In the genomic region with DNA sequence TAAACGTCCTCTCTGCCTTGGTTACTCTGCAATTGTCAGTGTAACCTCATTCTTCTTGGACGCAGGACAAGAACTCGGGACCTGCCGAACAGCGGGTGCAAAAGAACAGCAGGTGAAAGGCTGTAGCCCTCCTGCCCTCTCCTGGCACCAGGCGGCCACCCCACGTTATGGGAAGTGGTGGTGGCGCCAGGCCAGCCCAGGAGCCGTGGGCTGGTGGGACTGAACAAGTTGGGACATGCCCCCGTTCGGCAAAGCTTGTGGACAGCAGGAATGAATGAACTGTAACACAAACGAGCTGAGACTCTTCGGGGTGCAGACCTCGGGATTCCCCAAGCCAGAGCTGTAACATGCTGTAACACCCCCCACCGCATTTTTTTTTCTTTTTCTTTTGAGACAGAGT, we compare ENCODE assay signal across 23 cellular contexts. TPM values are rescaled to one million over a fixed set of nuclear protein-coding genes. Genes with fewer than 3 reads are reported as not detected.
DNase-seq lines count a peak whose midpoint lies in the region; ATAC-seq and TF ChIP-seq lines count a peak whose summit lies in the region.
"Had no signal": no experiment of that assay in that cellular context is flagged by ENCODE, and none has a peak within 500 bp of the region (broad histone marks: within the 10 kb centered on the region; RNA-seq: fewer than 3 reads in every experiment).

No MANE protein-coding gene starts in this region.

- H3K18ac ChIP-seq in H9 (ENCODE audit: insufficient read length, low read depth, low read length) = no peak overlapping the region
- no peak overlapping the region for H3K18ac ChIP-seq in trophoblast cell (ENCODE audit: low read length)

- no peak for TF ChIP-seq CTCF in CD4-positive, alpha-beta T cell (IDR thresholded peaks at IDR 0.05)
- TF ChIP-seq CTCF in H9 (conservative IDR thresholded peaks at IDR 0.05) = no peak

- H2BK15ac ChIP-seq in H9 (ENCODE audit: low read depth, low read length) = no peak overlapping the region

- H2AK5ac ChIP-seq in H9 (ENCODE audit: insufficient read length, low read length) (no peak overlapping the region), trophoblast cell (ENCODE audit: low read length) (no peak overlapping the region)

- H3K27me3 ChIP-seq in CD4-positive, alpha-beta T cell (ENCODE audit: control insufficient read depth, insufficient read depth, low read length) = no peaks in the 10 kb centered on the region
- H3K27me3 ChIP-seq in H9 (ENCODE audit: insufficient read depth, low read length) (no peaks in the 10 kb centered on the region), trophoblast cell (ENCODE audit: insufficient read depth, low read length) (no peaks in the 10 kb centered on the region)
- H3K27me3 ChIP-seq: BE2C, MG63, SJCRH30 had no signal

- H4K12ac ChIP-seq in trophoblast cell (ENCODE audit: low read depth, low read length) = peak overlapping the region; percentile 35

- H3K36me3 ChIP-seq in trophoblast cell (ENCODE audit: control insufficient read depth in 1 of 2, insufficient read depth in 2 of 2, low read length in 2 of 2) = no peaks in the 10 kb centered on the region
- H3K36me3 ChIP-seq: BE2C, MG63, SJCRH30 had no signal

- H3K4ac ChIP-seq in H9 (ENCODE audit: low read depth, low read length) (no peak overlapping the region), trophoblast cell (ENCODE audit: low read depth, low read length) (no peak overlapping the region)

- H3K14ac ChIP-seq in H9 (ENCODE audit: insufficient read depth, low read length) = no peak overlapping the region
- H3K14ac ChIP-seq in trophoblast cell (ENCODE audit: low read length) = no peak overlapping the region

- H3K23ac ChIP-seq in H9 (ENCODE audit: insufficient read length, low read depth, low read length) (no peak overlapping the region), trophoblast cell (ENCODE audit: low read length) (no peak overlapping the region)

- peaks cover 27% of the 10 kb centered on the region for H3K36me3 Mint-ChIP-seq in CD4-positive, alpha-beta T cell (ENCODE audit: low read depth)
- H3K36me3 Mint-ChIP-seq in H9 (ENCODE audit: insufficient read depth in 1 of 3, low read depth in 3 of 3) (peaks cover 25 to 50% (median 43%) of the 10 kb centered on the region in 3 experiments), immature natural killer cell (peaks cover 10 to 22% (median 18%) of the 10 kb centered on the region in 3 donors)

- H3K9me3 Mint-ChIP-seq in CD4-positive, alpha-beta T cell = no peaks in the 10 kb centered on the region
- H3K9me3 Mint-ChIP-seq in H9 (peaks cover 14 to 16% of the 10 kb centered on the region in 2 experiments), immature natural killer cell (peaks cover 0 to 5% (median 0%) of the 10 kb centered on the region in 6 donors)

- H2BK12ac ChIP-seq in H9 (ENCODE audit: insufficient read length, low read depth, low read length) (no peak overlapping the region), trophoblast cell (ENCODE audit: low read length) (no peak overlapping the region)

- H2AFZ ChIP-seq in H9 (ENCODE audit: low read length) (no peak overlapping the region), trophoblast cell (ENCODE audit: insufficient read depth, low read length, poor library complexity) (no peak overlapping the region)

- intact Hi-C loops in CD4-positive, alpha-beta T cell (cut with DNase I, micrococcal nuclease) = loop anchor here in 1 of 2 experiments (5.0 kb wide), 1 partner anchor 36 kb away; no protein-coding TSS in a partner anchor

- H4K91ac ChIP-seq in H9 (ENCODE audit: insufficient read length, low read depth, low read length) (no peak overlapping the region), trophoblast cell (ENCODE audit: low read depth, low read length) (peak overlapping the region; percentile 5)

- no peaks in the 10 kb centered on the region for H4K20me1 ChIP-seq in H9 (ENCODE audit: control insufficient read depth, insufficient read depth, insufficient read length)

- H2BK120ac ChIP-seq in H9 (ENCODE audit: low read depth, low read length, poor library complexity, severe bottlenecking) (no peak overlapping the region), trophoblast cell (ENCODE audit: insufficient read depth, low read length, poor library complexity) (no peak overlapping the region)

- CTCF ChIA-PET in CD4-positive, alpha-beta T cell (lab: Charles Lee) = no interaction called here

- POLR2A ChIA-PET in CD4-positive, alpha-beta T cell (lab: Charles Lee) = interaction anchor here (1.0 kb wide), 1 partner anchor 54 kb away, joined by 3 read pairs; no protein-coding TSS in a partner anchor

- H3K27ac Mint-ChIP-seq in CD4-positive, alpha-beta T cell = peak overlapping the region; percentile 93
- H3K27ac Mint-ChIP-seq in H9 = no peak overlapping the region
- peak overlapping the region; percentile 10 to 92 (median 60) for H3K27ac Mint-ChIP-seq in immature natural killer cell

- no peaks in the 10 kb centered on the region for H3K23me2 ChIP-seq in H9 (ENCODE audit: insufficient read length, low read depth, low read length, poor library complexity, severe bottlenecking)

- no peak overlapping the region for H3K4me3 Mint-ChIP-seq in CD4-positive, alpha-beta T cell
- H3K4me3 Mint-ChIP-seq in H9 (no peak overlapping the region), immature natural killer cell (peak overlapping the region in 2 of 5 donors; percentile 23 to 36)

- H3K4me1 Mint-ChIP-seq in CD4-positive, alpha-beta T cell (ENCODE audit: low read depth) = peaks cover 87% of the 10 kb centered on the region
- H3K4me1 Mint-ChIP-seq in H9 = peaks cover 0 to 3% of the 10 kb centered on the region in 2 experiments; a peak in 1 of 4 replicates
- H3K4me1 Mint-ChIP-seq in immature natural killer cell = peaks cover 86 to 97% of the 10 kb centered on the region in 2 donors

- H2BK5ac ChIP-seq in H9 (ENCODE audit: insufficient read length, low read length) (no peak overlapping the region), trophoblast cell (ENCODE audit: low read depth, low read length, poor library complexity) (no peak overlapping the region)

- H4K5ac ChIP-seq in H9 (ENCODE audit: insufficient read length, low read depth, low read length) = no peak overlapping the region

- no peak overlapping the region for H3K56ac ChIP-seq in H9 (ENCODE audit: insufficient read length, low read depth, low read length)

- peak overlapping the region; percentile 45 for H3K27ac ChIP-seq in CD4-positive, alpha-beta T cell (ENCODE audit: low read depth, low read length)
- H3K27ac ChIP-seq in H9 (ENCODE audit: insufficient read length, low read depth, low read length) = no peak overlapping the region
- no peak overlapping the region for H3K27ac ChIP-seq in trophoblast cell (ENCODE audit: low read depth, low read length)
- H3K27ac ChIP-seq: A549, HL-60, SJCRH30 had no signal

- H3K27me3 Mint-ChIP-seq in CD4-positive, alpha-beta T cell = no peaks in the 10 kb centered on the region
- H3K27me3 Mint-ChIP-seq in H9 (ENCODE audit: low read depth) = no peaks in the 10 kb centered on the region
- peaks cover 0 to 7% (median 2%) of the 10 kb centered on the region in 3 donors for H3K27me3 Mint-ChIP-seq in immature natural killer cell (ENCODE audit: low read depth in 3 of 3)

- H3K4me1 ChIP-seq in H9 (ENCODE audit: insufficient read depth, low read length) = no peaks in the 10 kb centered on the region
- H3K4me1 ChIP-seq in trophoblast cell (ENCODE audit: control insufficient read depth in 1 of 2, insufficient read depth in 2 of 2, low read length in 2 of 2) = no peaks in the 10 kb centered on the region
- H3K4me1 ChIP-seq: BE2C, SJCRH30 had no signal

- ATAC-seq in CD4-positive, alpha-beta T cell (ENCODE audit: poor library complexity) = no peak
- ATAC-seq in HG02852 (IDR thresholded peaks at IDR 0.05; ENCODE audit: unreplicated experiment) = no peak
- ATAC-seq in GM19467 (IDR thresholded peaks at IDR 0.05; ENCODE audit: unreplicated experiment) = no peak
- ATAC-seq: A549, HepG2, K562 had no signal

- H4K8ac ChIP-seq in H9 (replicated peaks; ENCODE audit: insufficient read length, low read depth, low read length) (no peak overlapping the region), trophoblast cell (ENCODE audit: low read depth, low read length) (no peak overlapping the region)

- H3K4me3 ChIP-seq in trophoblast cell (ENCODE audit: low read depth, low read length) = no peak overlapping the region
- H3K4me3 ChIP-seq: A549, K562, MG63, SJCRH30 had no signal

- no peaks in the 10 kb centered on the region for H3K9me3 ChIP-seq in CD4-positive, alpha-beta T cell (ENCODE audit: control insufficient read depth, low read length)
- H3K9me3 ChIP-seq in H9 (ENCODE audit: control insufficient read depth, low read depth, low read length) (peaks cover 25% of the 10 kb centered on the region), trophoblast cell (ENCODE audit: insufficient read depth, low read depth, low read length) (peaks cover 3% of the 10 kb centered on the region)
- H3K9me3 ChIP-seq: A549, BE2C, MG63, SJCRH30 had no signal

- H3T11ph ChIP-seq in H9 (ENCODE audit: low read length) = no peak overlapping the region

- no peak overlapping the region for H2BK20ac ChIP-seq in H9 (ENCODE audit: low read depth, low read length, poor library complexity, severe bottlenecking)

- WGBS in H9 (ENCODE audit: extremely low coverage, insufficient read length, low lambda C conversion rate) = no CpG with 5 or more reads among the region's 15 CpGs
- no CpG with 5 or more reads among the region's 15 CpGs for WGBS in trophoblast cell (ENCODE audit: extremely low coverage, insufficient coverage, insufficient read length)

- H3K9ac ChIP-seq in H9 (ENCODE audit: extremely low read depth, insufficient read length, low read length) (no peak overlapping the region), trophoblast cell (ENCODE audit: low read length) (no peak overlapping the region)

- H3K4me2 ChIP-seq in H9 (ENCODE audit: insufficient read depth, insufficient read length, low read length) = no peak overlapping the region
- no peak overlapping the region for H3K4me2 ChIP-seq in trophoblast cell (ENCODE audit: low read length)
- H3K4me2 ChIP-seq: A549 had no signal

- no peak for DNase-seq in CD4-positive, alpha-beta T cell
- DNase-seq in H9 (peak; percentile 45), immature natural killer cell (no peak), trophoblast cell (no peak), GM03348 (ENCODE audit: low spot score) (no peak)
- DNase-seq: BE2C, Calu3, DMS153, GOT3, MG63, NCI-H1417 treated with DMSO at 0.1 percent for 48 hours, NCI-H187, NCI-H446 treated with DMSO at 0.1 percent for 48 hours, NCI-H526 treated with DMSO at 0.1 percent for 48 hours, OCI-M1, SJCRH30 had no signal

- H3K79me2 ChIP-seq in H9 (ENCODE audit: insufficient read depth, low read length) = no peaks in the 10 kb centered on the region; the same call in 1 of the 2 replicates
- H3K79me2 ChIP-seq in trophoblast cell (ENCODE audit: control insufficient read depth, insufficient read depth, low read length, poor library complexity) = no peaks in the 10 kb centered on the region

- H3K79me1 ChIP-seq in H9 (ENCODE audit: insufficient read depth, low read depth, low read length, poor library complexity, severe bottlenecking) = no peaks in the 10 kb centered on the region
- no peaks in the 10 kb centered on the region for H3K79me1 ChIP-seq in trophoblast cell (ENCODE audit: low read length)

RNA-seq across cellular contexts. Expression of a gene that starts 6.6 kb away (rescaled TPM):
- total RNA-seq in CD4-positive, alpha-beta T cell = 10 to 100 TPM; 53.4 to 55.8 TPM
- 153 and 163 TPM in 2 replicates for total RNA-seq in H9 (2021)
- 100 to 1,000 TPM; 285 to 435 (median 395) TPM for polyA plus RNA-seq in immature natural killer cell
- 98.8 and 99.1 TPM in 2 replicates for polyA plus RNA-seq in trophoblast cell (2013)

RNA-seq across cellular contexts. Expression of a gene that starts 33.3 kb away (rescaled TPM):
- 10 to 100 TPM in 1 of 2 experiments, 1 to 10 TPM in 1; 8.4 to 10.5 TPM for total RNA-seq in CD4-positive, alpha-beta T cell
- 2.1 and 2.5 TPM in 2 replicates for total RNA-seq in H9 (2021)
- polyA plus RNA-seq in immature natural killer cell = 100 to 1,000 TPM; 183 to 569 (median 308) TPM
- polyA plus RNA-seq in trophoblast cell (2013) = 0.77 and 0.97 TPM in 2 replicates
- total RNA-seq: HT-29 had no signal

RNA-seq across cellular contexts. Expression of a gene that starts 41.8 kb away (rescaled TPM):
- 10 to 100 TPM; 46.6 to 47.2 TPM for total RNA-seq in CD4-positive, alpha-beta T cell
- 558 and 568 TPM in 2 replicates for total RNA-seq in H9 (2021)
- 10 to 100 TPM in 1 of 3 donors, 1 to 10 TPM in 2; 3.7 to 22.0 (median 7.1) TPM for polyA plus RNA-seq in immature natural killer cell
- polyA plus RNA-seq in trophoblast cell (2013) = 79.9 and 84.1 TPM in 2 replicates

Comparison
In these comparisons a context has a peak if more than half of its experiments do, and no peak if none do; other contexts are left out.
1. H3K27ac Mint-ChIP-seq: peak in CD4-positive, alpha-beta T cell (single experiment) and immature natural killer cell (6 of 6); none in H9 (0 of 3).
2. RNA of a gene that starts 41.8 kb away (total RNA-seq): 558 to 568 TPM in H9; 46.6 to 47.2 TPM in CD4-positive, alpha-beta T cell; every median in the first group is over 10 times any median in the second.